In genomic region chr6:11845664-11846577, GRCh38 we compare ENCODE assay signal across 20 cellular contexts.
"Had no signal": no experiment of that assay in that cellular context is flagged by ENCODE, and none has a peak within 500 bp of the region (broad histone marks: within the 10 kb centered on the region; RNA-seq: fewer than 3 reads in every experiment).

No MANE protein-coding gene starts in this region.

- H3K27me3 Mint-ChIP-seq: activated CD4-positive, alpha-beta memory T cell treated with anti-CD3 and anti-CD28 coated beads for 36 hours; activated naive CD4-positive, alpha-beta T cell treated with anti-CD3 and anti-CD28 coated beads, Interleukin-2, amount 50 U/mL, for 24 hours; dendritic cell treated with granulocyte-macrophage colony-stimulating factor and Interleukin-4, amounts not matched to agents 40 ng/mL and 50 ng/mL, for 4 days had no signal

- H3K36me3 Mint-ChIP-seq: activated CD4-positive, alpha-beta memory T cell treated with anti-CD3 and anti-CD28 coated beads for 36 hours; activated naive CD4-positive, alpha-beta T cell treated with anti-CD3 and anti-CD28 coated beads, Interleukin-2, amount 50 U/mL, for 24 hours had no signal

- H3K4me1 ChIP-seq: sigmoid colon, spleen, testis, upper lobe of left lung had no signal

- H3K4me3 ChIP-seq: body of pancreas, mucosa of descending colon, sigmoid colon, spleen, testis, upper lobe of left lung had no signal

- H3K9me3 ChIP-seq: body of pancreas, mucosa of descending colon, sigmoid colon, spleen, testis, upper lobe of left lung had no signal

- H3K9me3 Mint-ChIP-seq: activated CD4-positive, alpha-beta memory T cell treated with anti-CD3 and anti-CD28 coated beads for 36 hours; activated naive CD4-positive, alpha-beta T cell treated with anti-CD3 and anti-CD28 coated beads, Interleukin-2, amount 50 U/mL, for 24 hours; dendritic cell treated with granulocyte-macrophage colony-stimulating factor and Interleukin-4, amounts not matched to agents 40 ng/mL and 50 ng/mL, for 4 days had no signal

- DNase-seq: activated CD4-positive, alpha-beta memory T cell treated with anti-CD3 and anti-CD28 coated beads for 36 hours; activated CD4-positive, alpha-beta T cell treated with anti-CD3 and anti-CD28 coated beads for 48 hours; activated gamma-delta T cell; activated T-cell treated with anti-CD3 and anti-CD28 coated beads for 4 hours; anterior cingulate cortex; caudate nucleus; effector CD4-positive, alpha-beta T cell; hippocampal formation; left ventricle myocardium superior; mucosa of descending colon; nucleus accumbens; sigmoid colon; spleen; stimulated activated CD4-positive, alpha-beta T cell treated with anti-CD3 and anti-CD28 coated beads, Interleukin-4, amount 100 ng/mL, for 1 hour; stimulated activated naive CD4-positive, alpha-beta T cell; testis; upper lobe of left lung had no signal

- H3K27ac ChIP-seq: body of pancreas, sigmoid colon, spleen, testis, upper lobe of left lung had no signal

- H3K36me3 ChIP-seq: sigmoid colon, spleen, upper lobe of left lung had no signal

- H3K27me3 ChIP-seq: body of pancreas, sigmoid colon, spleen, testis, upper lobe of left lung had no signal

- H3K4me3 Mint-ChIP-seq: activated CD4-positive, alpha-beta memory T cell treated with anti-CD3 and anti-CD28 coated beads for 36 hours; activated naive CD4-positive, alpha-beta T cell treated with anti-CD3 and anti-CD28 coated beads, Interleukin-2, amount 50 U/mL, for 24 hours; dendritic cell treated with granulocyte-macrophage colony-stimulating factor and Interleukin-4, amounts not matched to agents 40 ng/mL and 50 ng/mL, for 4 days had no signal

- H3K27ac Mint-ChIP-seq: activated CD4-positive, alpha-beta memory T cell treated with anti-CD3 and anti-CD28 coated beads for 36 hours; activated naive CD4-positive, alpha-beta T cell treated with anti-CD3 and anti-CD28 coated beads, Interleukin-2, amount 50 U/mL, for 24 hours; dendritic cell treated with granulocyte-macrophage colony-stimulating factor and Interleukin-4, amounts not matched to agents 40 ng/mL and 50 ng/mL, for 4 days had no signal

- H3K4me1 Mint-ChIP-seq: activated naive CD4-positive, alpha-beta T cell treated with anti-CD3 and anti-CD28 coated beads, Interleukin-2, amount 50 U/mL, for 24 hours had no signal
